9 cellular contexts compared by ENCODE assay signal in genomic region chr6:28135393-28135792, GRCh38. TPM values are rescaled to one million over a fixed set of nuclear protein-coding genes. Genes with fewer than 3 reads are reported as not detected.
DNase-seq lines count a peak whose midpoint lies in the region; ATAC-seq and TF ChIP-seq lines count a peak whose summit lies in the region.
"Had no signal": no experiment of that assay in that cellular context is flagged by ENCODE, and none has a peak within 500 bp of the region (broad histone marks: within the 10 kb centered on the region; RNA-seq: fewer than 3 reads in every experiment).

No MANE protein-coding gene starts in this region.

- no peaks in the 10 kb centered on the region for H3K9me3 ChIP-seq in breast epithelium
- H3K9me3 ChIP-seq in PC-9 (ENCODE audit: insufficient read depth, low read depth) = no peaks in the 10 kb centered on the region
- no peaks in the 10 kb centered on the region for H3K9me3 ChIP-seq in thoracic aorta

- peaks cover 4% of the 10 kb centered on the region; the same call in 1 of the 2 replicates for H3F3A ChIP-seq in PC-9 (ENCODE audit: insufficient read depth, low read depth)

- intact Hi-C loops in MCF 10A (cut with micrococcal nuclease) = loop anchor here (5.0 kb wide), 1 partner anchor 202 kb away; the partner anchor contains the start of gene ZSCAN31
- intact Hi-C loops in breast epithelium (cut with DNase I; ENCODE audit: low total_unique reads) = loop anchor here (5.0 kb wide), 1 partner anchor 742 kb away; no protein-coding TSS in a partner anchor
- intact Hi-C loops in PC-9 (cut with micrococcal nuclease; ENCODE audit: unreplicated experiment) = loop anchor here (5.0 to 10.0 kb wide), 2 partner anchors 262 to 449 kb away; partner anchors contain the start of gene ZSCAN12

- POLR2A ChIA-PET in MCF 10A (lab: Yijun Ruan, JAX) (interaction anchor here (0.6 to 8.2 kb wide), 9 partner anchors 9 to 1632 kb away, joined by 3 to 112 read pairs (median 19); partner anchors contain the start of genes ZSCAN16, ZSCAN26 and ZSCAN9), PC-9 (lab: Charles Lee; ENCODE audit: unreplicated experiment) (no interaction called here)

- peak overlapping the region; percentile 100 for H3K27ac Mint-ChIP-seq in MCF 10A (ENCODE audit: low read depth, unreplicated experiment)

- peak overlapping the region; percentile 99 for H3K4me3 Mint-ChIP-seq in MCF 10A (ENCODE audit: unreplicated experiment)

- H3K36me3 Mint-ChIP-seq in MCF 10A (ENCODE audit: insufficient read depth, unreplicated experiment) = peaks cover 9% of the 10 kb centered on the region

- H3K4me2 ChIP-seq in PC-9 = peak overlapping the region; percentile 91

- H4K20me1 ChIP-seq in PC-9 (ENCODE audit: insufficient read depth) = no peaks in the 10 kb centered on the region

- H3K4me3 ChIP-seq in breast epithelium (no peak overlapping the region), PC-9 (peak overlapping the region; percentile 84; the same call in 1 of the 2 replicates), fibroblast of mammary gland (ENCODE audit: control insufficient read depth, low read depth, low read length) (peak overlapping the region; percentile 66), thoracic aorta (peak overlapping the region; percentile 98)

- H3K4me1 ChIP-seq in breast epithelium (peaks cover 0 to 4% of the 10 kb centered on the region in 2 donors), PC-9 (replicated peaks; ENCODE audit: insufficient read depth) (peaks cover 18% of the 10 kb centered on the region), thoracic aorta (ENCODE audit: control insufficient read depth in 1 of 2, low read depth in 2 of 2) (peaks cover 10 to 15% of the 10 kb centered on the region in 2 donors)

- H3K9me3 Mint-ChIP-seq in MCF 10A (ENCODE audit: unreplicated experiment) = no peaks in the 10 kb centered on the region

- H3K27me3 Mint-ChIP-seq in MCF 10A (ENCODE audit: insufficient read depth, unreplicated experiment) = no peaks in the 10 kb centered on the region

- TF ChIP-seq CTCF in MCF 10A (IDR thresholded peaks at IDR 0.05; ENCODE audit: unreplicated experiment) = no peak
- TF ChIP-seq CTCF in breast epithelium (IDR thresholded peaks at IDR 0.05) = no peak
- no peak for TF ChIP-seq CTCF in PC-9 (conservative IDR thresholded peaks at IDR 0.05)
- no peak for TF ChIP-seq CTCF in fibroblast of mammary gland (conservative IDR thresholded peaks at IDR 0.05; ENCODE audit: control insufficient read depth, insufficient read depth, low read depth, low read length)
- TF ChIP-seq CTCF in thoracic aorta (IDR thresholded peaks at IDR 0.05) = no peak

- ATAC-seq in thoracic aorta (ENCODE audit: insufficient number of reproducible peaks, low FRiP score, low read depth) = no peak
- ATAC-seq in GM21737 (IDR thresholded peaks at IDR 0.05; ENCODE audit: unreplicated experiment) = no peak

- TF ChIP-seq POLR2A in breast epithelium (IDR thresholded peaks at IDR 0.05) = no peak

- no peaks in the 10 kb centered on the region for H3K9me2 ChIP-seq in PC-9 (ENCODE audit: insufficient read depth)

- no peaks in the 10 kb centered on the region for H3K36me3 ChIP-seq in breast epithelium
- H3K36me3 ChIP-seq in PC-9 (ENCODE audit: low read depth) = no peaks in the 10 kb centered on the region
- H3K36me3 ChIP-seq in thoracic aorta = no peaks in the 10 kb centered on the region

- H2AFZ ChIP-seq in PC-9 = no peak overlapping the region

- BruUV-seq in MCF 10A (replicated peaks; lab: Mats Ljungman, UMichigan) (no TSS peak), PC-9 (replicated peaks; lab: Mats Ljungman, UMichigan) (no TSS peak)

- H3K4me1 Mint-ChIP-seq in MCF 10A (ENCODE audit: insufficient read depth, unreplicated experiment) = peaks cover 29% of the 10 kb centered on the region

- H3K27me3 ChIP-seq in breast epithelium (no peaks in the 10 kb centered on the region), PC-9 (ENCODE audit: insufficient read depth, low read depth) (no peaks in the 10 kb centered on the region), thoracic aorta (replicated peaks; ENCODE audit: insufficient read depth) (no peaks in the 10 kb centered on the region)

- no peak for DNase-seq in MCF 10A (ENCODE audit: unreplicated experiment)
- no peak for DNase-seq in breast epithelium (ENCODE audit: low spot score in 2 of 2)
- DNase-seq in PC-9 = no peak
- no peak for DNase-seq in fibroblast of mammary gland (ENCODE audit: low read depth)
- DNase-seq in thoracic aorta (ENCODE audit: low spot score) = no peak
- no peak for DNase-seq in middle frontal gyrus (ENCODE audit: extremely low spot score, low spot score)
- DNase-seq in stimulated activated CD4-positive, alpha-beta T cell treated with anti-CD3 and anti-CD28 coated beads, Interleukin-4, amount 100 ng/mL, for 4 hours = no peak
- DNase-seq: NCI-H510A treated with DMSO at 0.1 percent for 48 hours had no signal

- H3K27ac ChIP-seq in breast epithelium = no peak overlapping the region
- H3K27ac ChIP-seq in PC-9 = no peak overlapping the region
- H3K27ac ChIP-seq in thoracic aorta = peak overlapping the region in 1 of 2 donors; percentile 97

- peaks cover 16% of the 10 kb centered on the region; the same call in 1 of the 2 replicates for H3K79me2 ChIP-seq in PC-9 (ENCODE audit: low read depth)

- CTCF ChIA-PET in MCF 10A (lab: Yijun Ruan, JAX) (no interaction called here), PC-9 (lab: Charles Lee) (no interaction called here)

RNA-seq across cellular contexts. Expression of gene ZKSCAN8, which starts 6.3 kb away (rescaled TPM):
- total RNA-seq in MCF 10A (2022) (26.7 and 27.9 TPM in 2 replicates), breast epithelium (10 to 100 TPM; 21.9 to 33.8 (median 22.9) TPM), PC-9 (2021) (27.2 and 31.5 TPM in 2 replicates), thoracic aorta (10 to 100 TPM; 19.2 to 36.2 TPM)

RNA-seq across cellular contexts. Expression of gene ZSCAN16, which starts 11.0 kb away (rescaled TPM):
- total RNA-seq in MCF 10A (2022) = 2.6 and 4.4 TPM in 2 replicates
- total RNA-seq in breast epithelium = 1 to 10 TPM; 2.7 to 9.8 (median 9.7) TPM
- 5.6 and 5.9 TPM in 2 replicates for total RNA-seq in PC-9 (2021)
- 1 to 10 TPM in 1 of 2 donors, under 1 TPM in 1; 0.81 to 2.5 TPM for total RNA-seq in thoracic aorta

RNA-seq across cellular contexts. Expression of gene ZNF165, which starts 55.0 kb away (rescaled TPM):
- total RNA-seq in MCF 10A (2022) (7.1 and 10.8 TPM in 2 replicates), breast epithelium (1 to 10 TPM in 2 of 3 donors, under 1 TPM in 1; 0.16 to 3.1 (median 2.0) TPM), PC-9 (2021) (10.5 and 12.6 TPM in 2 replicates), thoracic aorta (under 1 TPM in 1 of 2 donors, not detected in 1; 0.56 TPM)

Comparison
In these comparisons a context has a peak if more than half of its experiments do, and no peak if none do; other contexts are left out.
1. H3K4me3 ChIP-seq: peak in PC-9 (single experiment), fibroblast of mammary gland (single experiment) and thoracic aorta (single experiment); none in breast epithelium (0 of 3).